ENCODE assay signal across 9 cellular contexts in the genomic region with DNA sequence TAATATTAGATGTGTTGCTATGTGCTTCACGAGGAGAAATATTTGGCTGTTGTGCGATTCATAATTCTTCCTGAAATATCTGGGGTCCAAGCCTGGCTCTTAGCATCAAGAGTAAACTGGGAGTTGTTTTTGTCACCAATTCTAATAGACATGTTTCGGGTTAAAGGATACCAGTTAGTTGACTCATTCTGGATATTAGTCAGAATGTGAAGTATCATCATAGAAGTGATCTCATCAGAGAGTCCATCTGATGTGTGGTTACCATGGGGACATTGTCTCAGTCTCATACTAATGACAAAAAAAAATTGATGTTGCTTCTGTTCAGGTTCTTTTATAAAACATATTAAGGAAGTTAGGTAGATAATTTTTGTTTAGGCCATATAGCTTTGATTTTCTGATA. TPM values are rescaled to one million over a fixed set of nuclear protein-coding genes. Genes with fewer than 3 reads are reported as not detected.
DNase-seq lines count a peak whose midpoint lies in the region; ATAC-seq and TF ChIP-seq lines count a peak whose summit lies in the region.
"Had no signal": no experiment of that assay in that cellular context is flagged by ENCODE, and none has a peak within 500 bp of the region (broad histone marks: within the 10 kb centered on the region; RNA-seq: fewer than 3 reads in every experiment).

No MANE protein-coding gene starts in this region.

- WGBS in mammary epithelial cell (ENCODE audit: low coverage, missing lambda C conversion rate): 62% methylated on average over 3 of the region's 3 CpGs

- in situ Hi-C loops in mammary epithelial cell (cut with MboI; ENCODE audit: low sequenced_read_pairs in 2 of 2): no loop called here

- H3K4me1 ChIP-seq in breast epithelium (no peaks in the 10 kb centered on the region), mammary epithelial cell (ENCODE audit: insufficient read depth, low read length) (no peaks in the 10 kb centered on the region)

- H3K9ac ChIP-seq in mammary epithelial cell (ENCODE audit: insufficient read depth, low read length): peak overlapping the region; percentile 52

- H3K9me3 Mint-ChIP-seq in MCF 10A (ENCODE audit: unreplicated experiment) (no peaks in the 10 kb centered on the region), type B pancreatic cell (no peaks in the 10 kb centered on the region)

- H3K4me3 ChIP-seq in breast epithelium (no peak overlapping the region), mammary epithelial cell (replicated peaks in 1 of 3; ENCODE audit: insufficient read depth in 1 of 3, low read depth in 2 of 3, low read length in 3 of 3) (no peak overlapping the region)

- H3K27me3 Mint-ChIP-seq in MCF 10A (ENCODE audit: insufficient read depth, unreplicated experiment) (peaks cover 11% of the 10 kb centered on the region), type B pancreatic cell (no peaks in the 10 kb centered on the region)

- H3K36me3 ChIP-seq in breast epithelium: no peaks in the 10 kb centered on the region
- H3K36me3 ChIP-seq in mammary epithelial cell (ENCODE audit: insufficient read depth, low read length): no peaks in the 10 kb centered on the region

- no peaks in the 10 kb centered on the region for H3K79me2 ChIP-seq in mammary epithelial cell (ENCODE audit: insufficient read depth, low read length)

- H3K27ac ChIP-seq in breast epithelium: no peak overlapping the region
- H3K27ac ChIP-seq in mammary epithelial cell (ENCODE audit: insufficient read depth, low read depth, low read length): peak overlapping the region; percentile 94

- no peak for TF ChIP-seq POLR2A in breast epithelium (IDR thresholded peaks at IDR 0.05)

- CTCF ChIA-PET in MCF 10A (lab: Yijun Ruan, JAX): interaction anchor here (0.7 to 0.8 kb wide), 2 partner anchors 25 to 332 kb away, joined by 3 read pairs; no protein-coding TSS in a partner anchor
- CTCF ChIA-PET in mammary epithelial cell (lab: Charles Lee; ENCODE audit: low non-redundant PET): interaction anchor here (0.6 kb wide), 1 partner anchor 309 kb away, joined by 3 read pairs; no protein-coding TSS in a partner anchor

- peak; percentile 92 for ATAC-seq in HG03342 (IDR thresholded peaks at IDR 0.05; ENCODE audit: unreplicated experiment)
- ATAC-seq in GM19035 (IDR thresholded peaks at IDR 0.05; ENCODE audit: unreplicated experiment): no peak
- ATAC-seq in HG03571 (IDR thresholded peaks at IDR 0.05; ENCODE audit: unreplicated experiment): no peak

- H3K9me3 ChIP-seq in breast epithelium: no peaks in the 10 kb centered on the region
- H3K9me3 ChIP-seq in mammary epithelial cell (replicated peaks; ENCODE audit: insufficient read depth, low read length): no peaks in the 10 kb centered on the region

- DNase-seq in MCF 10A (ENCODE audit: unreplicated experiment) (peak; percentile 35), breast epithelium (ENCODE audit: low spot score in 2 of 2) (no peak), mammary epithelial cell (peak; percentile 80), type B pancreatic cell (ENCODE audit: extremely low spot score, unreplicated experiment) (no peak)
- no peak for DNase-seq in effector CD4-positive, alpha-beta T cell
- DNase-seq: substantia nigra had no signal

- H3K27me3 ChIP-seq in breast epithelium (peaks cover 0 to 10% of the 10 kb centered on the region in 2 donors), mammary epithelial cell (ENCODE audit: insufficient read depth, low read length) (no peaks in the 10 kb centered on the region)

- H4K20me1 ChIP-seq in mammary epithelial cell (ENCODE audit: insufficient read depth, low read length): no peaks in the 10 kb centered on the region

- H3K36me3 Mint-ChIP-seq in MCF 10A (ENCODE audit: insufficient read depth, unreplicated experiment) (peaks cover 10% of the 10 kb centered on the region), type B pancreatic cell (peaks cover 9% of the 10 kb centered on the region)

- intact Hi-C loops in MCF 10A (cut with micrococcal nuclease) (no loop called here), breast epithelium (cut with DNase I; ENCODE audit: low total_unique reads) (no loop called here), mammary epithelial cell (cut with micrococcal nuclease) (no loop called here)

- POLR2A ChIA-PET in MCF 10A (lab: Yijun Ruan, JAX): interaction anchor here (0.7 to 2.0 kb wide), 3 partner anchors 9 to 633 kb away, joined by 3 to 9 read pairs (median 4); no protein-coding TSS in a partner anchor

- H3K27ac Mint-ChIP-seq in MCF 10A (ENCODE audit: low read depth, unreplicated experiment) (no peak overlapping the region), type B pancreatic cell (peak overlapping the region; percentile 37)

- BruUV-seq in MCF 10A (replicated peaks; lab: Mats Ljungman, UMichigan): no TSS peak
- no TSS peak for BruUV-seq in mammary epithelial cell (replicated peaks; lab: Mats Ljungman, UMichigan)

- TF ChIP-seq CTCF in MCF 10A (IDR thresholded peaks at IDR 0.05; ENCODE audit: unreplicated experiment) (no peak), breast epithelium (IDR thresholded peaks at IDR 0.05) (no peak), mammary epithelial cell (conservative IDR thresholded peaks at IDR 0.05 in 1 of 2, IDR thresholded peaks at IDR 0.05 in 1 of 2; ENCODE audit: extremely low read depth in 1 of 2, insufficient read depth in 1 of 2, low read depth in 1 of 2, low read length in 2 of 2) (no peak), type B pancreatic cell (conservative IDR thresholded peaks at IDR 0.05) (no peak)

- no peak overlapping the region for H3K4me2 ChIP-seq in mammary epithelial cell (ENCODE audit: insufficient read depth, low read depth, low read length)

- no peaks in the 10 kb centered on the region for H3K4me1 Mint-ChIP-seq in MCF 10A (ENCODE audit: insufficient read depth, unreplicated experiment)
- H3K4me1 Mint-ChIP-seq in type B pancreatic cell (ENCODE audit: unreplicated experiment): no peaks in the 10 kb centered on the region

- H3K4me3 Mint-ChIP-seq in MCF 10A (ENCODE audit: unreplicated experiment): no peak overlapping the region
- H3K4me3 Mint-ChIP-seq in type B pancreatic cell: no peak overlapping the region

- no peak overlapping the region for H2AFZ ChIP-seq in mammary epithelial cell (ENCODE audit: low read depth, low read length)

- dilution Hi-C loops in mammary epithelial cell (cut with HindIII; ENCODE audit: low sequenced_read_pairs): no loop called here

RNA-seq across cellular contexts. Expression of a gene that starts 57.2 kb away (rescaled TPM):
- 21.8 and 24.7 TPM in 2 replicates for total RNA-seq in MCF 10A (2022)
- total RNA-seq in breast epithelium: 10 to 100 TPM; 13.6 to 35.6 (median 23.3) TPM
- total RNA-seq in mammary epithelial cell: 10 to 100 TPM; 17.5 to 26.3 TPM
- 15.2 TPM for polyA plus RNA-seq in mammary epithelial cell
- polyA minus RNA-seq in mammary epithelial cell: 10.4 TPM
- total RNA-seq in type B pancreatic cell (ENCODE audit: low replicate concordance): 21.8 and 28.0 TPM in 2 replicates

Comparison
In these comparisons a context has a peak if more than half of its experiments do, and no peak if none do; other contexts are left out.
1. DNase-seq: peak in MCF 10A (single experiment) and mammary epithelial cell (single experiment); none in breast epithelium (0 of 2), type B pancreatic cell (single experiment) and effector CD4-positive, alpha-beta T cell (single experiment).